14 cellular contexts compared by ENCODE assay signal in the genomic region with DNA sequence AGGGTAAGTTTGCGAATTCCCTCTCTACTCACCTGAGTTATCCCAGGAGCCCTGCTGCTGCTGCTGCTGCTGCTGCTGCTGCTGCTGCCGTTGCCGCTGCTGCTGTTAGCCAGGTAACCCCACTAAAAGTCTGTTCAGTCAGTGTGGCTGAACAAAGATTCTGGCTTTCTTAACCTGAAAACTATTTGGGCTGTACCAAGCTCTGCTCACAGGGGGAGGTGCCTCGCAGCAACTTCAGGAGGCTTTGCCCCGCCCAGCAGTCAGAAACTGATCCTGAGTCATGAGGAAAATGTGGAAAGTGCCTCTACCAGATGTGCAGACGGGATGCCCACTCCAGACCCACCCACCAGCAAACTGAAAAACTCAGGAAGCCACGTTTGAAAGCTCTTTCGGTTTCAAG. TPM values are rescaled to one million over a fixed set of nuclear protein-coding genes. Genes with fewer than 3 reads are reported as not detected.
DNase-seq lines count a peak whose midpoint lies in the region; ATAC-seq and TF ChIP-seq lines count a peak whose summit lies in the region.
"Had no signal": no experiment of that assay in that cellular context is flagged by ENCODE, and none has a peak within 500 bp of the region (broad histone marks: within the 10 kb centered on the region; RNA-seq: fewer than 3 reads in every experiment).

A gene with protein sequence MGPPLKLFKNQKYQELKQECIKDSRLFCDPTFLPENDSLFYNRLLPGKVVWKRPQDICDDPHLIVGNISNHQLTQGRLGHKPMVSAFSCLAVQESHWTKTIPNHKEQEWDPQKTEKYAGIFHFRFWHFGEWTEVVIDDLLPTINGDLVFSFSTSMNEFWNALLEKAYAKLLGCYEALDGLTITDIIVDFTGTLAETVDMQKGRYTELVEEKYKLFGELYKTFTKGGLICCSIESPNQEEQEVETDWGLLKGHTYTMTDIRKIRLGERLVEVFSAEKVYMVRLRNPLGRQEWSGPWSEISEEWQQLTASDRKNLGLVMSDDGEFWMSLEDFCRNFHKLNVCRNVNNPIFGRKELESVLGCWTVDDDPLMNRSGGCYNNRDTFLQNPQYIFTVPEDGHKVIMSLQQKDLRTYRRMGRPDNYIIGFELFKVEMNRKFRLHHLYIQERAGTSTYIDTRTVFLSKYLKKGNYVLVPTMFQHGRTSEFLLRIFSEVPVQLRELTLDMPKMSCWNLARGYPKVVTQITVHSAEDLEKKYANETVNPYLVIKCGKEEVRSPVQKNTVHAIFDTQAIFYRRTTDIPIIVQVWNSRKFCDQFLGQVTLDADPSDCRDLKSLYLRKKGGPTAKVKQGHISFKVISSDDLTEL (minus strand): TSS at position 145 of the 400 bp plus-strand sequence. CDS start 6,547 bp downstream, outside the sequence.

- peak within 1 kb of the TSS; percentile 84 for H3K4me3 Mint-ChIP-seq in type B pancreatic cell

- POLR2A ChIA-PET in SK-N-SH (lab: Yijun Ruan, JAX): no interaction called here

- H3F3A ChIP-seq in SK-N-SH (replicated peaks; ENCODE audit: insufficient read depth): no peaks in the 10 kb centered on the region

- CTCF ChIA-PET in mammary epithelial cell (lab: Charles Lee; ENCODE audit: low non-redundant PET): no interaction called here
- CTCF ChIA-PET in SK-N-SH (lab: Yijun Ruan, JAX): interaction anchor here (1.9 kb wide), 1 partner anchor 175 kb away, joined by 9 read pairs; no protein-coding TSS in a partner anchor

- no peaks in the 10 kb centered on the region for H3K79me2 ChIP-seq in mammary epithelial cell (ENCODE audit: insufficient read depth, low read length)
- H3K79me2 ChIP-seq in SK-N-SH (ENCODE audit: insufficient read depth): no peaks in the 10 kb centered on the region
- no peaks in the 10 kb centered on the region for H3K79me2 ChIP-seq in Karpas-422 (ENCODE audit: low read length)

- dilution Hi-C loops in mammary epithelial cell (cut with HindIII; ENCODE audit: low sequenced_read_pairs): no loop called here

- H3K36me3 ChIP-seq in HUES48 (ENCODE audit: control insufficient read depth, insufficient read depth, low read length) (no peaks in the 10 kb centered on the region), mammary epithelial cell (ENCODE audit: insufficient read depth, low read length) (no peaks in the 10 kb centered on the region), SK-N-SH (replicated peaks in 1 of 2; ENCODE audit: control insufficient read depth in 1 of 2, insufficient read depth in 2 of 2, low read length in 1 of 2) (no peaks in the 10 kb centered on the region), Karpas-422 (ENCODE audit: insufficient read depth, low read length) (no peaks in the 10 kb centered on the region)
- H3K36me3 ChIP-seq: neutrophil had no signal

- no peak within 1 kb of the TSS for H2AFZ ChIP-seq in mammary epithelial cell (ENCODE audit: low read depth, low read length)
- H2AFZ ChIP-seq in SK-N-SH (ENCODE audit: low read depth): no peak within 1 kb of the TSS
- H2AFZ ChIP-seq in Karpas-422 (ENCODE audit: low read length): no peak within 1 kb of the TSS

- ATAC-seq in left colon: peak; percentile 45

- peak within 1 kb of the TSS; percentile 0 for H3K27ac Mint-ChIP-seq in type B pancreatic cell

- no peak for TF ChIP-seq RAD21 in SK-N-SH (IDR thresholded peaks at IDR 0.05; ENCODE audit: low read length)

- H3K4me2 ChIP-seq in mammary epithelial cell (ENCODE audit: insufficient read depth, low read depth, low read length) (no peak within 1 kb of the TSS), SK-N-SH (no peak within 1 kb of the TSS; the same call in 1 of the 2 replicates), Karpas-422 (ENCODE audit: low read depth, low read length, poor library complexity, severe bottlenecking) (no peak within 1 kb of the TSS)

- 0 out of 2 replicates have a peak within 1 kb of the TSS, but pooled peaks have one; percentile 19 for H3K9ac ChIP-seq in HUES48 (ENCODE audit: low read depth, low read length)
- H3K9ac ChIP-seq in mammary epithelial cell (ENCODE audit: insufficient read depth, low read length): no peak within 1 kb of the TSS
- no peak within 1 kb of the TSS for H3K9ac ChIP-seq in SK-N-SH
- no peak within 1 kb of the TSS for H3K9ac ChIP-seq in Karpas-422 (ENCODE audit: low read length)

- DNase-seq in mammary epithelial cell (peak; percentile 55), left colon (peak; percentile 21 to 23), type B pancreatic cell (ENCODE audit: extremely low spot score, unreplicated experiment) (no peak), SK-N-SH (no peak), Karpas-422 (no peak), NCI-H2081 (lab: John Stamatoyannopoulos, UW) (no peak)
- DNase-seq: activated CD4-positive, alpha-beta T cell treated with anti-CD3 and anti-CD28 coated beads, Interleukin-2, amount 50 U/mL, for 48 hours; activated naive CD4-positive, alpha-beta T cell treated with anti-CD3 and anti-CD28 coated beads, Interleukin-2, amount 50 U/mL, for 16 hours; effector CD4-positive, alpha-beta T cell; GOT3; hypothalamus; NCI-H526 treated with DMSO at 0.1 percent for 48 hours had no signal

- no peaks in the 10 kb centered on the region for H3K9me3 ChIP-seq in HUES48 (ENCODE audit: control insufficient read depth, insufficient read depth, low read length)
- no peaks in the 10 kb centered on the region for H3K9me3 ChIP-seq in mammary epithelial cell (replicated peaks; ENCODE audit: insufficient read depth, low read length)
- H3K9me3 ChIP-seq in SK-N-SH: no peaks in the 10 kb centered on the region
- no peaks in the 10 kb centered on the region for H3K9me3 ChIP-seq in Karpas-422 (ENCODE audit: low read length)
- H3K9me3 ChIP-seq: neutrophil had no signal

- peaks cover 19% of the 10 kb centered on the region for H3K27me3 ChIP-seq in HUES48 (ENCODE audit: control insufficient read depth, insufficient read depth, low read length)
- peaks cover 12% of the 10 kb centered on the region for H3K27me3 ChIP-seq in mammary epithelial cell (ENCODE audit: insufficient read depth, low read length)
- peaks cover 12% of the 10 kb centered on the region for H3K27me3 ChIP-seq in SK-N-SH (ENCODE audit: insufficient read depth)
- no peaks in the 10 kb centered on the region for H3K27me3 ChIP-seq in Karpas-422 (ENCODE audit: low read length)
- H3K27me3 ChIP-seq: neutrophil had no signal

- TF ChIP-seq EP300 in SK-N-SH (IDR thresholded peaks at IDR 0.05; ENCODE audit: borderline replicate concordance in 1 of 2, low read depth in 1 of 2, low read length in 1 of 2): no peak

- WGBS in mammary epithelial cell (ENCODE audit: low coverage, missing lambda C conversion rate): 9% methylated on average over 5 of the region's 8 CpGs
- 40% methylated on average over 8 of the region's 8 CpGs for WGBS in SK-N-SH (ENCODE audit: low lambda C conversion rate)

- no peaks in the 10 kb centered on the region for H4K20me1 ChIP-seq in mammary epithelial cell (ENCODE audit: insufficient read depth, low read length)
- no peaks in the 10 kb centered on the region for H4K20me1 ChIP-seq in SK-N-SH (ENCODE audit: insufficient read depth)
- no peaks in the 10 kb centered on the region for H4K20me1 ChIP-seq in Karpas-422 (ENCODE audit: insufficient read depth, low read depth, low read length)

- H3K4me1 Mint-ChIP-seq in type B pancreatic cell (ENCODE audit: unreplicated experiment): peaks cover 20% of the 10 kb centered on the region

- in situ Hi-C loops in mammary epithelial cell (cut with MboI; ENCODE audit: low sequenced_read_pairs in 2 of 2): no loop called here

- no peak within 1 kb of the TSS for H3K27ac ChIP-seq in HUES48 (ENCODE audit: low read depth, low read length)
- no peak within 1 kb of the TSS for H3K27ac ChIP-seq in mammary epithelial cell (ENCODE audit: insufficient read depth, low read depth, low read length)
- H3K27ac ChIP-seq in SK-N-SH (ENCODE audit: low read depth in 2 of 2, low read length in 1 of 2): no peak within 1 kb of the TSS
- H3K27ac ChIP-seq in Karpas-422 (ENCODE audit: low read length): no peak within 1 kb of the TSS
- H3K27ac ChIP-seq: neutrophil had no signal

- intact Hi-C loops in mammary epithelial cell (cut with micrococcal nuclease) (no loop called here), left colon (cut with DNase I, micrococcal nuclease) (no loop called here)

- no peaks in the 10 kb centered on the region for H3K36me3 Mint-ChIP-seq in type B pancreatic cell

- H3K27me3 Mint-ChIP-seq in type B pancreatic cell: peaks cover 3% of the 10 kb centered on the region

- peaks cover 1% of the 10 kb centered on the region for H3K9me3 Mint-ChIP-seq in type B pancreatic cell

- H3K4me1 ChIP-seq in HUES48 (ENCODE audit: control insufficient read depth, insufficient read depth, low read length) (peaks cover 13% of the 10 kb centered on the region), mammary epithelial cell (ENCODE audit: insufficient read depth, low read length) (no peaks in the 10 kb centered on the region), SK-N-SH (ENCODE audit: control insufficient read depth in 1 of 2, insufficient read depth in 2 of 2, low read depth in 1 of 2, low read length in 1 of 2) (no peaks in the 10 kb centered on the region; a peak in 1 of 4 replicates), Karpas-422 (ENCODE audit: low read length) (no peaks in the 10 kb centered on the region)

- H3K9me2 ChIP-seq in SK-N-SH (no peaks in the 10 kb centered on the region), Karpas-422 (replicated peaks; ENCODE audit: insufficient read depth, low read length) (no peaks in the 10 kb centered on the region)

- peak within 1 kb of the TSS; percentile 40 for H3K4me3 ChIP-seq in HUES48 (ENCODE audit: low read depth, low read length)
- no peak within 1 kb of the TSS for H3K4me3 ChIP-seq in mammary epithelial cell (replicated peaks in 1 of 3; ENCODE audit: insufficient read depth in 1 of 3, low read depth in 2 of 3, low read length in 3 of 3)
- no peak within 1 kb of the TSS for H3K4me3 ChIP-seq in SK-N-SH (ENCODE audit: low read depth in 2 of 2, low read length in 1 of 2)
- H3K4me3 ChIP-seq in Karpas-422 (ENCODE audit: low read length): no peak within 1 kb of the TSS

- TF ChIP-seq CTCF in mammary epithelial cell (conservative IDR thresholded peaks at IDR 0.05 in 1 of 2, IDR thresholded peaks at IDR 0.05 in 1 of 2; ENCODE audit: extremely low read depth in 1 of 2, insufficient read depth in 1 of 2, low read depth in 1 of 2, low read length in 2 of 2) (no peak), type B pancreatic cell (conservative IDR thresholded peaks at IDR 0.05) (no peak), SK-N-SH (IDR thresholded peaks at IDR 0.05) (no peak)

- BruUV-seq in mammary epithelial cell (replicated peaks; lab: Mats Ljungman, UMichigan): no TSS peak

RNA-seq across cellular contexts. Expression of the gene that starts here (rescaled TPM):
- 10 to 100 TPM in 1 of 2 donors, under 1 TPM in 1; 0.78 to 11.7 TPM for total RNA-seq in mammary epithelial cell
- 0.12 TPM for polyA plus RNA-seq in mammary epithelial cell
- polyA minus RNA-seq in mammary epithelial cell: not detected
- 1 to 10 TPM; 2.0 to 5.0 TPM for total RNA-seq in left colon
- 7.8 and 31.7 TPM in 2 replicates for total RNA-seq in type B pancreatic cell (ENCODE audit: low replicate concordance)
- polyA plus RNA-seq in SK-N-SH (2012; rRNA removed): 0.02 TPM in 1 of 2 replicates, not detected in the other
- not detected in 2 replicates for polyA plus RNA-seq in SK-N-SH (2012; cell fraction: cytosol; rRNA removed)
- polyA plus RNA-seq in SK-N-SH (2012; cell fraction: nucleus; rRNA removed): not detected in 2 replicates
- not detected in 2 replicates for total RNA-seq in Karpas-422 (2014; rRNA removed; shearing (Covaris generic); ENCODE audit: low replicate concordance)

Comparison
In these comparisons a context has a peak if more than half of its experiments do, and no peak if none do; other contexts are left out.
1. DNase-seq: peak in mammary epithelial cell (single experiment) and left colon (2 of 2); none in type B pancreatic cell (single experiment), SK-N-SH (single experiment), Karpas-422 (single experiment) and NCI-H2081 (0 of 2).